In the genomic region with DNA sequence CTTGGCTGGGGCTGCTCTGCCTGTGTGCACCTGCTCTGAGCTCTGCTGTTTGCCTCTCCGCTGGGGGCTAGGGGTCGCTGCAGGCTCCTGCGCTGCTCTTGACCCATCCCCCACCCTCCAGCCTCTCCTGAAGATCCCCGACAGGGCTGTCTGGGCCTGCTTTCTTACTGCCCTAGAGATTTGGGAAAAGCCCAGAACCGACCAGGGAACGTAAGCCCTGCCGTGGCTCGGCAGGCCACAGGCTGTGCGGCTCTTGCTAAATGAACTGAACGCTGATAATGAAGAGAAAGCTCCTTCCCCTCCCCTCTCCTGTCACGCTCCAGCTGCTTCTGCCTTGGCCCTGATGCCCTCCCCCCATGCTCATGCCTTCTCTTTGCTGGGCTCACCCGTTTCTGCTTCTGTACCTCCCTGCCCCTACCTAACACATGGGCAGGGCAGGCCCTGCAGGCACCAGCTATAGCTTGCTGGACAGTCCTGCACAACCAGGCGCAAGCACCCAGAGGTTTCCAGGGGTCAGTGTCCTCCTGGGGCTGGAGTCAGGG, we compare ENCODE assay signal across 8 cellular contexts. TPM values are rescaled to one million over a fixed set of nuclear protein-coding genes. Genes with fewer than 3 reads are reported as not detected.
DNase-seq lines count a peak whose midpoint lies in the region; ATAC-seq and TF ChIP-seq lines count a peak whose summit lies in the region.

No MANE protein-coding gene starts in this region.

- DNase-seq in NCI-H82 (lab: John Stamatoyannopoulos, UW) (peak; percentile 65), NCI-H82 treated with DMSO at 0.1 percent for 48 hours (lab: John Stamatoyannopoulos, UW; ENCODE audit: unreplicated experiment) (no peak), adipocyte (ENCODE audit: low read depth) (peak; percentile 26), iPS DF 4.7 (ENCODE audit: extremely low read depth, low spot score) (peak; percentile 44), upper lobe of right lung (no peak), NCI-H1048 (lab: John Stamatoyannopoulos, UW) (no peak)
- no peak for DNase-seq in activated T-cell treated with anti-CD3 and anti-CD28 coated beads, Interleukin-2, amount 50 U/mL, for 48 hours

- H3K4me1 ChIP-seq in adipocyte (ENCODE audit: control insufficient read depth, insufficient read depth, low read length) (peaks cover 18% of the 10 kb centered on the region), upper lobe of right lung (peaks cover 29% of the 10 kb centered on the region)

- ATAC-seq in upper lobe of right lung, result peak; percentile 42
- no peak for ATAC-seq in HG03039 (IDR thresholded peaks at IDR 0.05; ENCODE audit: unreplicated experiment)

- H3K9ac ChIP-seq in adipocyte (ENCODE audit: low read length), result no peak overlapping the region

- H3K36me3 ChIP-seq in adipocyte (ENCODE audit: control insufficient read depth, insufficient read depth, low read length, severe bottlenecking) (no peaks in the 10 kb centered on the region), upper lobe of right lung (no peaks in the 10 kb centered on the region)

- no peak overlapping the region for H3K27ac ChIP-seq in upper lobe of right lung

- intact Hi-C loops in upper lobe of right lung (cut with DNase I), result no loop called here

- H3K4me3 ChIP-seq in adipocyte (ENCODE audit: low read length) (no peak overlapping the region), upper lobe of right lung (no peak overlapping the region)

- H3K9me3 ChIP-seq in adipocyte (ENCODE audit: control insufficient read depth, low read length), result no peaks in the 10 kb centered on the region
- no peaks in the 10 kb centered on the region for H3K9me3 ChIP-seq in upper lobe of right lung

- H3K27me3 ChIP-seq in adipocyte (replicated peaks; ENCODE audit: control insufficient read depth, insufficient read depth, low read length) (peaks cover 38% of the 10 kb centered on the region), upper lobe of right lung (no peaks in the 10 kb centered on the region)

- no peak for TF ChIP-seq CTCF in upper lobe of right lung (IDR thresholded peaks at IDR 0.05)

RNA-seq across cellular contexts. Expression of gene PCMTD2, which starts 32.0 kb away (rescaled TPM):
- 58.8 TPM for total RNA-seq in upper lobe of right lung

RNA-seq across cellular contexts. Expression of gene MYT1, which starts 59.3 kb away (rescaled TPM):
- 0.12 TPM for total RNA-seq in upper lobe of right lung

Comparison
In these comparisons a context has a peak if more than half of its experiments do, and no peak if none do; other contexts are left out.
1. DNase-seq: peak in NCI-H82 (single experiment), adipocyte (single experiment) and iPS DF 4.7 (single experiment); none in NCI-H82 treated with DMSO at 0.1 percent for 48 hours (single experiment), upper lobe of right lung (single experiment), NCI-H1048 (single experiment) and activated T-cell treated with anti-CD3 and anti-CD28 coated beads, Interleukin-2, amount 50 U/mL, for 48 hours (0 of 2).